Comparison of ENCODE assay signal across 12 cellular contexts in genomic region chr22:33438273-33438672, GRCh38.
DNase-seq lines count a peak whose midpoint lies in the region; ATAC-seq and TF ChIP-seq lines count a peak whose summit lies in the region.
"Had no signal": no experiment of that assay in that cellular context is flagged by ENCODE, and none has a peak within 500 bp of the region (broad histone marks: within the 10 kb centered on the region; RNA-seq: fewer than 3 reads in every experiment).

No MANE protein-coding gene starts in this region.

- CTCF ChIA-PET in PC-3 (lab: Charles Lee), result no interaction called here

- no peaks in the 10 kb centered on the region for H3K9me3 Mint-ChIP-seq in stimulated activated memory B cell treated with anti-CD40 and anti-IgM and Interleukin-4, amounts not matched to agents 10 μg/mL and 1 μg/mL and 100 μg/mL, for 72 hours
- no peaks in the 10 kb centered on the region for H3K9me3 Mint-ChIP-seq in activated CD4-positive, alpha-beta T cell treated with anti-CD3 and anti-CD28 coated beads, Interleukin-2, amount 10 ng/mL, durations not matched to agents 24 days and 14 days

- H4K20me1 ChIP-seq in PC-3 (ENCODE audit: low read length), result no peaks in the 10 kb centered on the region

- H3K27ac ChIP-seq in PC-3 (ENCODE audit: low read length), result peak overlapping the region; percentile 34
- H3K27ac ChIP-seq: pancreas had no signal

- H3K36me3 Mint-ChIP-seq in stimulated activated memory B cell treated with anti-CD40 and anti-IgM and Interleukin-4, amounts not matched to agents 10 μg/mL and 1 μg/mL and 100 μg/mL, for 72 hours, result no peaks in the 10 kb centered on the region
- H3K36me3 Mint-ChIP-seq in activated CD4-positive, alpha-beta T cell treated with anti-CD3 and anti-CD28 coated beads, Interleukin-2, amount 10 ng/mL, durations not matched to agents 24 days and 14 days (ENCODE audit: low read depth), result no peaks in the 10 kb centered on the region

- no peaks in the 10 kb centered on the region for H3K79me2 ChIP-seq in PC-3 (ENCODE audit: low read length)

- H3F3A ChIP-seq in PC-3 (ENCODE audit: low read length, unreplicated experiment), result no peaks in the 10 kb centered on the region

- TF ChIP-seq CTCF in PC-3 (conservative IDR thresholded peaks at IDR 0.05; ENCODE audit: low read depth, low read length) (no peak), fibroblast of mammary gland (conservative IDR thresholded peaks at IDR 0.05; ENCODE audit: control insufficient read depth, insufficient read depth, low read depth, low read length) (no peak)

- no peak overlapping the region for H3K4me3 Mint-ChIP-seq in stimulated activated memory B cell treated with anti-CD40 and anti-IgM and Interleukin-4, amounts not matched to agents 10 μg/mL and 1 μg/mL and 100 μg/mL, for 72 hours
- H3K4me3 Mint-ChIP-seq in activated CD4-positive, alpha-beta T cell treated with anti-CD3 and anti-CD28 coated beads, Interleukin-2, amount 10 ng/mL, durations not matched to agents 24 days and 14 days, result no peak overlapping the region

- no peak overlapping the region for H3K27ac Mint-ChIP-seq in stimulated activated memory B cell treated with anti-CD40 and anti-IgM and Interleukin-4, amounts not matched to agents 10 μg/mL and 1 μg/mL and 100 μg/mL, for 72 hours
- no peak overlapping the region for H3K27ac Mint-ChIP-seq in activated CD4-positive, alpha-beta T cell treated with anti-CD3 and anti-CD28 coated beads, Interleukin-2, amount 10 ng/mL, durations not matched to agents 24 days and 14 days

- ATAC-seq in PC-3, result no peak
- peak; percentile 8 for ATAC-seq in stimulated activated memory B cell treated with anti-CD40 and anti-IgM and Interleukin-4, amounts not matched to agents 10 μg/mL and 1 μg/mL and 100 μg/mL, for 72 hours
- ATAC-seq in HG02840 (IDR thresholded peaks at IDR 0.05; ENCODE audit: low FRiP score, unreplicated experiment), result no peak

- no peaks in the 10 kb centered on the region for H3K4me1 ChIP-seq in PC-3 (ENCODE audit: insufficient read depth, low read length)
- H3K4me1 ChIP-seq: pancreas had no signal

- no peaks in the 10 kb centered on the region for H3K27me3 Mint-ChIP-seq in stimulated activated memory B cell treated with anti-CD40 and anti-IgM and Interleukin-4, amounts not matched to agents 10 μg/mL and 1 μg/mL and 100 μg/mL, for 72 hours
- H3K27me3 Mint-ChIP-seq in activated CD4-positive, alpha-beta T cell treated with anti-CD3 and anti-CD28 coated beads, Interleukin-2, amount 10 ng/mL, durations not matched to agents 24 days and 14 days, result no peaks in the 10 kb centered on the region

- H2AFZ ChIP-seq in PC-3 (ENCODE audit: low read length), result no peak overlapping the region

- no peaks in the 10 kb centered on the region for H3K9me2 ChIP-seq in PC-3 (replicated peaks; ENCODE audit: low read length)

- H3K9ac ChIP-seq in PC-3 (ENCODE audit: low read length), result no peak overlapping the region
- H3K9ac ChIP-seq: BLaER1 treated with 17β-estradiol and CSF1 and Interleukin-3, amounts not matched to agents 10 nM and 100 nM had no signal

- BruUV-seq in PC-3 (replicated peaks; lab: Mats Ljungman, UMichigan), result no TSS peak

- no peak overlapping the region for H3K4me2 ChIP-seq in PC-3 (ENCODE audit: low read length)

- POLR2A ChIA-PET in PC-3 (lab: Charles Lee; ENCODE audit: unreplicated experiment), result no interaction called here

- H3K9me3 ChIP-seq in PC-3 (ENCODE audit: low read length), result 0 out of 2 replicates have a peak, but pooled peaks cover 4% of the 10 kb centered on the region
- H3K9me3 ChIP-seq: BLaER1 treated with 17β-estradiol and CSF1 and Interleukin-3, amounts not matched to agents 10 nM and 100 nM; pancreas had no signal

- H3K36me3 ChIP-seq in PC-3 (ENCODE audit: low read depth, low read length), result no peaks in the 10 kb centered on the region
- H3K36me3 ChIP-seq: pancreas had no signal

- H3K4me3 ChIP-seq in PC-3 (ENCODE audit: low read length), result no peak overlapping the region
- H3K4me3 ChIP-seq in fibroblast of mammary gland (ENCODE audit: control insufficient read depth, low read depth, low read length), result no peak overlapping the region
- H3K4me3 ChIP-seq: BLaER1 treated with 17β-estradiol and CSF1 and Interleukin-3, amounts not matched to agents 10 nM and 100 nM; pancreas had no signal

- no peaks in the 10 kb centered on the region for H3K27me3 ChIP-seq in PC-3 (ENCODE audit: low read length)
- H3K27me3 ChIP-seq: BLaER1 treated with 17β-estradiol and CSF1 and Interleukin-3, amounts not matched to agents 10 nM and 100 nM; pancreas had no signal

- DNase-seq in NCI-H2227 treated with DMSO at 0.1 percent for 48 hours (lab: John Stamatoyannopoulos, UW) (peak; percentile 1), NCI-H2227 (lab: John Stamatoyannopoulos, UW; ENCODE audit: unreplicated experiment) (no peak), PC-3 (peak; percentile 45), fibroblast of mammary gland (ENCODE audit: low read depth) (peak; percentile 90)
- no peak for DNase-seq in stimulated activated CD4-positive, alpha-beta T cell treated with anti-CD3 and anti-CD28 coated beads, Interleukin-15, amount 100 ng/mL, for 24 hours
- no peak for DNase-seq in activated CD4-positive, alpha-beta T cell treated with anti-CD3 and anti-CD28 coated beads, Interleukin-2, amount 10 ng/mL, durations not matched to agents 24 days and 14 days
- DNase-seq: aorta, NCI-H187, pancreas had no signal

- intact Hi-C loops in PC-3 (cut with micrococcal nuclease), result no loop called here
- intact Hi-C loops in activated CD4-positive, alpha-beta T cell treated with anti-CD3 and anti-CD28 coated beads, Interleukin-2, amount 10 ng/mL, durations not matched to agents 24 days and 14 days (cut with micrococcal nuclease), result no loop called here

- peaks cover 7% of the 10 kb centered on the region for H3K4me1 Mint-ChIP-seq in stimulated activated memory B cell treated with anti-CD40 and anti-IgM and Interleukin-4, amounts not matched to agents 10 μg/mL and 1 μg/mL and 100 μg/mL, for 72 hours
- H3K4me1 Mint-ChIP-seq in activated CD4-positive, alpha-beta T cell treated with anti-CD3 and anti-CD28 coated beads, Interleukin-2, amount 10 ng/mL, durations not matched to agents 24 days and 14 days, result no peaks in the 10 kb centered on the region

Comparison
In these comparisons a context has a peak if more than half of its experiments do, and no peak if none do; other contexts are left out.
1. DNase-seq: peak in NCI-H2227 treated with DMSO at 0.1 percent for 48 hours (single experiment), PC-3 (single experiment) and fibroblast of mammary gland (single experiment); none in NCI-H2227 (single experiment), stimulated activated CD4-positive, alpha-beta T cell treated with anti-CD3 and anti-CD28 coated beads, Interleukin-15, amount 100 ng/mL, for 24 hours (single experiment) and activated CD4-positive, alpha-beta T cell treated with anti-CD3 and anti-CD28 coated beads, Interleukin-2, amount 10 ng/mL, durations not matched to agents 24 days and 14 days (single experiment).